ENCODE assay signal across 26 cellular contexts in genomic region chr1:226381226-226381998, GRCh38. TPM values are rescaled to one million over a fixed set of nuclear protein-coding genes. Genes with fewer than 3 reads are reported as not detected.
DNase-seq lines count a peak whose midpoint lies in the region; ATAC-seq, FAIRE-seq and TF ChIP-seq lines count a peak whose summit lies in the region.
"Had no signal": no experiment of that assay in that cellular context is flagged by ENCODE, and none has a peak within 500 bp of the region (broad histone marks: within the 10 kb centered on the region; RNA-seq: fewer than 3 reads in every experiment).

No MANE protein-coding gene starts in this region.

- H3K4me1 ChIP-seq in right lobe of liver (peaks cover 0 to 35% (median 5%) of the 10 kb centered on the region in 4 donors), HepG2 (ENCODE audit: insufficient read depth, low read length) (no peaks in the 10 kb centered on the region), osteoblast (ENCODE audit: insufficient read depth, low read length) (no peaks in the 10 kb centered on the region)
- H3K4me1 ChIP-seq: BE2C, SJSA1 had no signal

- TF ChIP-seq EP300 in HepG2 (IDR thresholded peaks at IDR 0.05; ENCODE audit: low read depth in 2 of 2, low read length in 2 of 2) (no peak), HepG2 (CRISPR knock-in tag; IDR thresholded peaks at IDR 0.05; ENCODE audit: borderline replicate concordance) (no peak)

- TF ChIP-seq RAD21 in HepG2 (CRISPR knock-in tag; IDR thresholded peaks at IDR 0.05), result no peak

- H3K4me3 ChIP-seq in right lobe of liver, result no peak overlapping the region
- H3K4me3 ChIP-seq in HepG2 (replicated peaks in 1 of 3; ENCODE audit: insufficient read depth in 1 of 3, low read depth in 2 of 3, low read length in 3 of 3), result no peak overlapping the region
- H3K4me3 ChIP-seq in osteoblast (ENCODE audit: insufficient read depth, low read length), result no peak overlapping the region
- H3K4me3 ChIP-seq: GM23248, SJSA1 had no signal

- H3K4me3 Mint-ChIP-seq in activated CD4-positive, alpha-beta memory T cell treated with anti-CD3 and anti-CD28 coated beads for 36 hours, result no peak overlapping the region
- no peak overlapping the region for H3K4me3 Mint-ChIP-seq in activated CD4-positive, alpha-beta memory T cell treated with anti-CD3 and anti-CD28 coated beads, Interleukin-2, amount 10 ng/mL, durations not matched to agents 7 days and 5 days
- H3K4me3 Mint-ChIP-seq: CD4-positive, CD25-positive, alpha-beta regulatory T cell had no signal

- peak overlapping the region; percentile 55 for H3K27ac Mint-ChIP-seq in activated CD4-positive, alpha-beta memory T cell treated with anti-CD3 and anti-CD28 coated beads for 36 hours
- no peak overlapping the region for H3K27ac Mint-ChIP-seq in activated CD4-positive, alpha-beta memory T cell treated with anti-CD3 and anti-CD28 coated beads, Interleukin-2, amount 10 ng/mL, durations not matched to agents 7 days and 5 days

- no peaks in the 10 kb centered on the region for H3K27me3 Mint-ChIP-seq in activated CD4-positive, alpha-beta memory T cell treated with anti-CD3 and anti-CD28 coated beads for 36 hours
- H3K27me3 Mint-ChIP-seq in activated CD4-positive, alpha-beta memory T cell treated with anti-CD3 and anti-CD28 coated beads, Interleukin-2, amount 10 ng/mL, durations not matched to agents 7 days and 5 days, result no peaks in the 10 kb centered on the region
- H3K27me3 Mint-ChIP-seq: CD4-positive, CD25-positive, alpha-beta regulatory T cell had no signal

- in situ Hi-C loops in HepG2 (cut with HindIII; ENCODE audit: extremely low pct_ligation_motif_present, low pct_unique_long_range_greater_than_20kb), result no loop called here

- no peaks in the 10 kb centered on the region for H4K20me1 ChIP-seq in HepG2 (ENCODE audit: insufficient read depth, low read length)
- H4K20me1 ChIP-seq in osteoblast (ENCODE audit: insufficient read depth, low read length), result no peaks in the 10 kb centered on the region

- H3K9me3 ChIP-seq in right lobe of liver (no peaks in the 10 kb centered on the region), HepG2 (ENCODE audit: low read length) (no peaks in the 10 kb centered on the region), osteoblast (ENCODE audit: low read depth, low read length) (no peaks in the 10 kb centered on the region)
- H3K9me3 ChIP-seq: BE2C, SJSA1 had no signal

- intact Hi-C loops in activated CD4-positive, alpha-beta memory T cell treated with anti-CD3 and anti-CD28 coated beads for 36 hours (cut with micrococcal nuclease), result no loop called here
- intact Hi-C loops in right lobe of liver (cut with DNase I) (no loop called here), HepG2 (cut with micrococcal nuclease; ENCODE audit: unreplicated experiment) (no loop called here)

- no peak for DNase-seq in activated CD4-positive, alpha-beta memory T cell treated with anti-CD3 and anti-CD28 coated beads for 36 hours
- DNase-seq in activated CD4-positive, alpha-beta memory T cell treated with anti-CD3 and anti-CD28 coated beads, Interleukin-2, amount 10 ng/mL, durations not matched to agents 7 days and 5 days, result no peak
- DNase-seq in right lobe of liver (peak in 1 of 3 donors; percentile 73), HepG2 (ENCODE audit: low spot score) (no peak), osteoblast (ENCODE audit: insufficient read length, low spot score, missing footprints) (peak; percentile 49)
- no peak for DNase-seq in stimulated activated CD4-positive, alpha-beta T cell treated with anti-CD3 and anti-CD28 coated beads, Interleukin-12 subunit alpha, Interleukin-12 subunit beta, amount 100 ng/mL, for 4 hours
- DNase-seq: 8988T; ACHN; BE2C; CD4-positive, CD25-positive, alpha-beta regulatory T cell; GM23248; H7; IMR-90; KG1; MM.1S; NCI-H2029; NCI-H446; NCI-H524 treated with DMSO at 0.1 percent for 48 hours; NCI-H774; PC-3 had no signal

- CTCF ChIA-PET in activated CD4-positive, alpha-beta memory T cell treated with anti-CD3 and anti-CD28 coated beads for 36 hours (lab: Charles Lee), result no interaction called here
- CTCF ChIA-PET in activated CD4-positive, alpha-beta memory T cell treated with anti-CD3 and anti-CD28 coated beads, Interleukin-2, amount 10 ng/mL, durations not matched to agents 7 days and 5 days (lab: Charles Lee), result no interaction called here
- CTCF ChIA-PET in HepG2 (lab: Yijun Ruan, JAX; ENCODE audit: low intra/inter-chr PET ratio, low total read pairs), result no interaction called here

- POLR2A ChIA-PET in activated CD4-positive, alpha-beta memory T cell treated with anti-CD3 and anti-CD28 coated beads for 36 hours (lab: Charles Lee), result no interaction called here
- POLR2A ChIA-PET in activated CD4-positive, alpha-beta memory T cell treated with anti-CD3 and anti-CD28 coated beads, Interleukin-2, amount 10 ng/mL, durations not matched to agents 7 days and 5 days (lab: Charles Lee), result no interaction called here
- POLR2A ChIA-PET in HepG2 (lab: Yijun Ruan, JAX), result no interaction called here

- H3K4me2 ChIP-seq in HepG2 (ENCODE audit: low read depth, low read length) (no peak overlapping the region), osteoblast (ENCODE audit: insufficient read depth, low read length) (no peak overlapping the region)

- H3K9ac ChIP-seq in HepG2 (ENCODE audit: insufficient read depth, low read depth, low read length), result no peak overlapping the region
- H3K9ac ChIP-seq: GM23248 had no signal

- H3K27ac ChIP-seq in right lobe of liver, result peak overlapping the region in 1 of 3 donors; percentile 68
- H3K27ac ChIP-seq in HepG2 (ENCODE audit: extremely low read length, insufficient read depth, low read length), result no peak overlapping the region
- no peak overlapping the region for H3K27ac ChIP-seq in osteoblast (ENCODE audit: low read depth, low read length)
- H3K27ac ChIP-seq: GM23248, SJSA1 had no signal

- peak in 3 of 4 donors; percentile 48 to 92 (median 70) for ATAC-seq in right lobe of liver
- ATAC-seq in HepG2, result no peak
- no peak for ATAC-seq in GM21528 (IDR thresholded peaks at IDR 0.05; ENCODE audit: low FRiP score, unreplicated experiment)
- no peak for ATAC-seq in HG03442 (IDR thresholded peaks at IDR 0.05; ENCODE audit: unreplicated experiment)
- ATAC-seq: PC-3, Right ventricle myocardium inferior had no signal

- H3K9me3 Mint-ChIP-seq in activated CD4-positive, alpha-beta memory T cell treated with anti-CD3 and anti-CD28 coated beads for 36 hours, result no peaks in the 10 kb centered on the region
- no peaks in the 10 kb centered on the region for H3K9me3 Mint-ChIP-seq in activated CD4-positive, alpha-beta memory T cell treated with anti-CD3 and anti-CD28 coated beads, Interleukin-2, amount 10 ng/mL, durations not matched to agents 7 days and 5 days
- H3K9me3 Mint-ChIP-seq: CD4-positive, CD25-positive, alpha-beta regulatory T cell had no signal

- peaks cover 84% of the 10 kb centered on the region for H3K36me3 Mint-ChIP-seq in activated CD4-positive, alpha-beta memory T cell treated with anti-CD3 and anti-CD28 coated beads for 36 hours
- H3K36me3 Mint-ChIP-seq in activated CD4-positive, alpha-beta memory T cell treated with anti-CD3 and anti-CD28 coated beads, Interleukin-2, amount 10 ng/mL, durations not matched to agents 7 days and 5 days (ENCODE audit: low read depth), result peaks cover 87% of the 10 kb centered on the region

- H3K36me3 ChIP-seq in right lobe of liver (peaks cover 13 to 95% (median 62%) of the 10 kb centered on the region in 4 donors), HepG2 (replicated peaks in 1 of 2; ENCODE audit: control insufficient read depth in 1 of 2, insufficient read depth in 2 of 2, low read length in 2 of 2) (peaks cover 42 to 95% of the 10 kb centered on the region in 2 experiments), osteoblast (ENCODE audit: insufficient read depth, low read length) (peaks cover 84% of the 10 kb centered on the region)

- TF ChIP-seq CTCF in right lobe of liver (IDR thresholded peaks at IDR 0.05), result no peak
- no peak for TF ChIP-seq CTCF in HepG2 (CRISPR knock-in tag; IDR thresholded peaks at IDR 0.05)
- TF ChIP-seq CTCF in osteoblast (IDR thresholded peaks at IDR 0.05; ENCODE audit: extremely low read depth, low read depth, low read length), result no peak

- no peak for FAIRE-seq in HepG2 (lab: Jason Lieb, UNC)
- FAIRE-seq: D721Med, GM18507 had no signal

- H3K4me1 Mint-ChIP-seq in activated CD4-positive, alpha-beta memory T cell treated with anti-CD3 and anti-CD28 coated beads for 36 hours (ENCODE audit: low read depth), result peaks cover 15% of the 10 kb centered on the region
- peaks cover 13% of the 10 kb centered on the region for H3K4me1 Mint-ChIP-seq in activated CD4-positive, alpha-beta memory T cell treated with anti-CD3 and anti-CD28 coated beads, Interleukin-2, amount 10 ng/mL, durations not matched to agents 7 days and 5 days

- no peaks in the 10 kb centered on the region for H3K79me2 ChIP-seq in HepG2 (ENCODE audit: insufficient read depth, low read length)
- no peaks in the 10 kb centered on the region for H3K79me2 ChIP-seq in osteoblast (ENCODE audit: insufficient read depth, low read length)

- TF ChIP-seq POLR2A in right lobe of liver (IDR thresholded peaks at IDR 0.05), result no peak
- no peak for TF ChIP-seq POLR2A in HepG2 (IDR thresholded peaks at IDR 0.05; ENCODE audit: insufficient read depth in 1 of 2, low read depth in 2 of 2, low read length in 2 of 2)

- H2AFZ ChIP-seq in HepG2 (ENCODE audit: low read length), result no peak overlapping the region
- H2AFZ ChIP-seq in osteoblast (ENCODE audit: low read length), result no peak overlapping the region
- H2AFZ ChIP-seq: GM23248 had no signal

- WGBS in right lobe of liver (ENCODE audit: insufficient coverage, low coverage, low lambda C conversion rate, missing lambda C conversion rate), result 90% methylated on average over 5 of the region's 15 CpGs
- 98% methylated on average over 4 of the region's 15 CpGs for WGBS in HepG2 (ENCODE audit: low lambda C conversion rate)

- no TSS peak for BruUV-seq in HepG2 (replicated peaks; lab: Mats Ljungman, UMichigan)

- no peaks in the 10 kb centered on the region for H3K27me3 ChIP-seq in right lobe of liver
- H3K27me3 ChIP-seq in HepG2 (ENCODE audit: control insufficient read depth in 1 of 2, insufficient read depth in 2 of 2, low read length in 2 of 2), result no peaks in the 10 kb centered on the region
- H3K27me3 ChIP-seq in osteoblast (ENCODE audit: insufficient read depth, low read length), result no peaks in the 10 kb centered on the region
- H3K27me3 ChIP-seq: BE2C, SJSA1 had no signal

RNA-seq across cellular contexts. Expression of gene PARP1, which starts 26.5 kb away (rescaled TPM):
- total RNA-seq in activated CD4-positive, alpha-beta memory T cell treated with anti-CD3 and anti-CD28 coated beads for 36 hours, result 100 to 1,000 TPM; 301 to 308 TPM
- 100 to 1,000 TPM; 191 to 194 TPM for total RNA-seq in activated CD4-positive, alpha-beta memory T cell treated with anti-CD3 and anti-CD28 coated beads, Interleukin-2, amount 10 ng/mL, durations not matched to agents 7 days and 5 days
- 10 to 100 TPM; 38.2 to 74.3 (median 60.1) TPM for total RNA-seq in right lobe of liver
- total RNA-seq in HepG2 (2016; rRNA removed; fragmentation: Illumina TruSeq; extraction: Trizol), result 85.2 and 125 TPM in 2 replicates
- 7.4 and 9.2 TPM in 2 replicates for total RNA-seq in HepG2 (2016; cell fraction: cytosol; rRNA removed; fragmentation: Illumina TruSeq; extraction: Trizol; ENCODE audit: low read depth)
- 84.6 and 117 TPM in 2 replicates for total RNA-seq in HepG2 (2016; cell fraction: insoluble cytoplasmic fraction; rRNA removed; fragmentation: Illumina TruSeq; extraction: Trizol)
- total RNA-seq in HepG2 (2016; cell fraction: membrane; rRNA removed; fragmentation: Illumina TruSeq; extraction: Trizol), result 22.9 and 23.8 TPM in 2 replicates
- 52.4 and 53.9 TPM in 2 replicates for total RNA-seq in HepG2 (2016; cell fraction: nucleus; rRNA removed; fragmentation: Illumina TruSeq; extraction: Trizol)
- polyA plus RNA-seq in HepG2 (2011; rRNA removed), result 49.0 and 50.1 TPM in 2 replicates
- 55.7 and 72.2 TPM in 2 replicates for polyA plus RNA-seq in HepG2 (2011; cell fraction: cytosol; rRNA removed)
- polyA plus RNA-seq in HepG2 (2011; cell fraction: nucleus; rRNA removed), result 49.0 and 49.1 TPM in 2 replicates
- polyA plus RNA-seq in HepG2 (2012), result 34.7 and 47.5 TPM in 2 replicates
- polyA plus RNA-seq in HepG2 (2016; cell fraction: cytosol; fragmentation: Illumina TruSeq; extraction: Trizol; ENCODE audit: low read depth), result 3.7 and 4.1 TPM in 2 replicates
- polyA plus RNA-seq in HepG2 (2016; cell fraction: insoluble cytoplasmic fraction; fragmentation: Illumina TruSeq; extraction: Trizol; ENCODE audit: low read depth), result 117 and 119 TPM in 2 replicates
- 10.3 and 13.4 TPM in 2 replicates for polyA plus RNA-seq in HepG2 (2016; cell fraction: membrane; fragmentation: Illumina TruSeq; extraction: Trizol; ENCODE audit: low read depth)
- polyA plus RNA-seq in HepG2 (2016; cell fraction: nucleus; fragmentation: Illumina TruSeq; extraction: Trizol; ENCODE audit: insufficient read depth, low read depth), result 60.9 and 64.4 TPM in 2 replicates
- 101 and 222 TPM in 2 replicates for polyA minus RNA-seq in HepG2 (2011; rRNA and poly(A)+ RNA removed; ENCODE audit: low replicate concordance)
- polyA minus RNA-seq in HepG2 (2011; cell fraction: cytosol; rRNA and poly(A)+ RNA removed), result 41.2 and 42.7 TPM in 2 replicates
- polyA minus RNA-seq in HepG2 (2011; cell fraction: nucleus; rRNA and poly(A)+ RNA removed), result 46.1 and 55.0 TPM in 2 replicates
- 38.6 and 51.0 TPM in 2 replicates for total RNA-seq in osteoblast

Comparison
In these comparisons a context has a peak if more than half of its experiments do, and no peak if none do; other contexts are left out.
1. ATAC-seq: peak in right lobe of liver (3 of 4); none in HepG2 (single experiment), GM21528 (single experiment) and HG03442 (single experiment).